ENCODE assay signal across 14 cellular contexts in genomic region chr17:17413821-17414220, GRCh38.
A peak's percentile ranks its signal among the peaks of the same experiment; 100 is the strongest.
DNase-seq lines count a peak whose midpoint lies in the region; ATAC-seq and TF ChIP-seq lines count a peak whose summit lies in the region.
"Had no signal": no experiment of that assay in that cellular context is flagged by ENCODE, and none has a peak within 500 bp of the region (broad histone marks: within the 10 kb centered on the region; RNA-seq: fewer than 3 reads in every experiment).

No MANE protein-coding gene starts in this region.

- no peak for DNase-seq in GM23338 (ENCODE audit: low spot score)
- no peak for DNase-seq in astrocyte of the cerebellum (ENCODE audit: low read depth)
- peak in 1 of 2 donors; percentile 48 for DNase-seq in foreskin keratinocyte
- no peak for DNase-seq in suprapubic skin (ENCODE audit: low spot score in 2 of 2)
- DNase-seq in SIG-M5 (lab: John Stamatoyannopoulos, UW), result no peak
- DNase-seq in NCI-H1417 (lab: John Stamatoyannopoulos, UW), result no peak
- no peak for DNase-seq in activated CD4-positive, alpha-beta T cell treated with anti-CD3 and anti-CD28 coated beads, Interleukin-2, amount 50 U/mL, for 4 hours
- DNase-seq: activated effector memory CD4-positive, alpha-beta T cell treated with anti-CD3 and anti-CD28 coated beads, Interleukin-2, amount 50 U/mL, for 16 hours; NCI-H2081 had no signal

- peaks cover 11% of the 10 kb centered on the region for H3K9me2 ChIP-seq in GM23338 (ENCODE audit: insufficient read depth)

- in situ Hi-C loops in astrocyte of the cerebellum (cut with HindIII; ENCODE audit: low sequenced_read_pairs), result no loop called here

- peaks cover 4% of the 10 kb centered on the region for H3K4me1 Mint-ChIP-seq in GM23338

- H3K9me3 ChIP-seq in suprapubic skin, result no peaks in the 10 kb centered on the region

- H3K79me2 ChIP-seq in GM23338 (replicated peaks; ENCODE audit: insufficient read depth), result no peaks in the 10 kb centered on the region

- H2AFZ ChIP-seq in GM23338, result peak overlapping the region; percentile 86

- peaks cover 9% of the 10 kb centered on the region for H3K9me3 Mint-ChIP-seq in GM23338
- H3K9me3 Mint-ChIP-seq: memory B cell had no signal

- peaks cover 6% of the 10 kb centered on the region for H3K27me3 Mint-ChIP-seq in GM23338 (ENCODE audit: insufficient read depth, low read depth, poor library complexity)

- H3F3A ChIP-seq in GM23338 (replicated peaks; ENCODE audit: low read depth), result no peaks in the 10 kb centered on the region

- no peak for TF ChIP-seq CTCF in GM23338 (conservative IDR thresholded peaks at IDR 0.05; ENCODE audit: low read depth in 2 of 2)
- TF ChIP-seq CTCF in astrocyte of the cerebellum (IDR thresholded peaks at IDR 0.05; ENCODE audit: low read depth, low read length, missing control alignments), result no peak
- TF ChIP-seq CTCF in foreskin keratinocyte (conservative IDR thresholded peaks at IDR 0.05), result no peak
- TF ChIP-seq CTCF in suprapubic skin (IDR thresholded peaks at IDR 0.05), result no peak

- WGBS in suprapubic skin, result 25% methylated on average over 7 of the region's 7 CpGs

- ATAC-seq in GM23338, result no peak
- peak; percentile 47 for ATAC-seq in foreskin keratinocyte
- no peak for ATAC-seq in HG02678 (IDR thresholded peaks at IDR 0.05; ENCODE audit: unreplicated experiment)

- no peak overlapping the region for H3K4me3 Mint-ChIP-seq in GM23338
- H3K4me3 Mint-ChIP-seq: memory B cell had no signal

- no peak for TF ChIP-seq POLR2A in suprapubic skin (IDR thresholded peaks at IDR 0.05)

- no peak overlapping the region for H3K27ac Mint-ChIP-seq in GM23338
- H3K27ac Mint-ChIP-seq: memory B cell had no signal

- H3K36me3 Mint-ChIP-seq in GM23338 (ENCODE audit: low read depth), result no peaks in the 10 kb centered on the region; the same call in 2 of the 3 replicates
- H3K36me3 Mint-ChIP-seq: memory B cell had no signal

- no peaks in the 10 kb centered on the region for H4K20me1 ChIP-seq in GM23338 (replicated peaks; ENCODE audit: insufficient read depth)

- H3K4me1 ChIP-seq in GM23338 (ENCODE audit: insufficient read depth), result no peaks in the 10 kb centered on the region
- H3K4me1 ChIP-seq in foreskin keratinocyte, result peaks cover 23% of the 10 kb centered on the region
- peaks cover 46% of the 10 kb centered on the region for H3K4me1 ChIP-seq in suprapubic skin

- no peak for TF ChIP-seq EP300 in suprapubic skin (IDR thresholded peaks at IDR 0.05)

- no peak overlapping the region for H3K4me2 ChIP-seq in GM23338
- H3K4me2 ChIP-seq: KMS-11 had no signal

- H3K36me3 ChIP-seq in GM23338 (ENCODE audit: insufficient read depth), result no peaks in the 10 kb centered on the region
- no peaks in the 10 kb centered on the region for H3K36me3 ChIP-seq in suprapubic skin
- H3K36me3 ChIP-seq: cardiac muscle cell had no signal

- H3K27ac ChIP-seq in GM23338 (ENCODE audit: low read depth) (no peak overlapping the region), foreskin keratinocyte (peak overlapping the region; percentile 92), suprapubic skin (peak overlapping the region; percentile 91)
- H3K27ac ChIP-seq: C4-2B, cardiac muscle cell, KMS-11 had no signal

- no peaks in the 10 kb centered on the region for H3K27me3 ChIP-seq in GM23338 (ENCODE audit: insufficient read depth)
- H3K27me3 ChIP-seq in foreskin keratinocyte, result no peaks in the 10 kb centered on the region
- no peaks in the 10 kb centered on the region for H3K27me3 ChIP-seq in suprapubic skin

- no peak overlapping the region for H3K4me3 ChIP-seq in GM23338
- H3K4me3 ChIP-seq in astrocyte of the cerebellum (ENCODE audit: low read depth, low read length), result peak overlapping the region; percentile 28
- peak overlapping the region; percentile 32 for H3K4me3 ChIP-seq in suprapubic skin
- H3K4me3 ChIP-seq: cardiac muscle cell had no signal

TF ChIP-seq in GM23338, 12 proteins besides CTCF, POLR2A, EP300 and RAD21 (continues in another document):
- no peak for TF ChIP-seq ZNF331 (CRISPR knock-in tag; IDR thresholded peaks at IDR 0.05; ENCODE audit: low read depth)
- no peak for TF ChIP-seq ETS1 (IDR thresholded peaks at IDR 0.05)
- no peak for TF ChIP-seq JUNB (IDR thresholded peaks at IDR 0.05; ENCODE audit: unreplicated experiment)
- no peak for TF ChIP-seq EZH2 (IDR thresholded peaks at IDR 0.05; ENCODE audit: low read depth, unreplicated experiment)
- TF ChIP-seq POLR2AphosphoS5 (IDR thresholded peaks at IDR 0.05; ENCODE audit: low read depth), result no peak
- no peak for TF ChIP-seq STAT1 (IDR thresholded peaks at IDR 0.05; ENCODE audit: unreplicated experiment)
- no peak for TF ChIP-seq EZH2phosphoT487 (IDR thresholded peaks at IDR 0.05; ENCODE audit: unreplicated experiment)
- no peak for TF ChIP-seq CREB1 (CRISPR knock-in tag; IDR thresholded peaks at IDR 0.05; ENCODE audit: low read depth)
- TF ChIP-seq ZNF462 (CRISPR knock-in tag; IDR thresholded peaks at IDR 0.05), result no peak
- no peak for TF ChIP-seq NANOG (IDR thresholded peaks at IDR 0.05; ENCODE audit: borderline replicate concordance)
